In genomic region chr7:142248-142955, GRCh38 we compare ENCODE assay signal across 11 cellular contexts. TPM values are rescaled to one million over a fixed set of nuclear protein-coding genes. Genes with fewer than 3 reads are reported as not detected.
A peak's percentile ranks its signal among the peaks of the same experiment; 100 is the strongest.
DNase-seq lines count a peak whose midpoint lies in the region; ATAC-seq and TF ChIP-seq lines count a peak whose summit lies in the region.
"Had no signal": no experiment of that assay in that cellular context is flagged by ENCODE, and none has a peak within 500 bp of the region (broad histone marks: within the 10 kb centered on the region; RNA-seq: fewer than 3 reads in every experiment).

No MANE protein-coding gene starts in this region.

- peak overlapping the region; percentile 38; the same call in 1 of the 2 replicates for H3K27ac Mint-ChIP-seq in WTC11
- H3K27ac Mint-ChIP-seq: activated T-cell treated with anti-CD3 and anti-CD28 coated beads, Interleukin-2, amount 50 U/mL, for 72 hours had no signal

- H3K4me3 Mint-ChIP-seq in WTC11 = no peak overlapping the region
- H3K4me3 Mint-ChIP-seq: activated T-cell treated with anti-CD3 and anti-CD28 coated beads, Interleukin-2, amount 50 U/mL, for 72 hours had no signal

- intact Hi-C loops in left ventricle myocardium superior (cut with micrococcal nuclease) = no loop called here
- intact Hi-C loops in posterior vena cava (cut with DNase I) = no loop called here

- POLR2A ChIA-PET in WTC11 (lab: Charles Lee) = interaction anchor here (0.5 kb wide), 1 partner anchor 59 kb away, joined by 3 read pairs; no protein-coding TSS in a partner anchor

- H3K27me3 Mint-ChIP-seq in WTC11 (ENCODE audit: low read depth) = no peaks in the 10 kb centered on the region

- H3K9me3 Mint-ChIP-seq in WTC11 = no peaks in the 10 kb centered on the region

- no peak for TF ChIP-seq CTCF in WTC11 (IDR thresholded peaks at IDR 0.05)

- H3K4me1 Mint-ChIP-seq in WTC11 = peaks cover 17% of the 10 kb centered on the region

- peaks cover 20% of the 10 kb centered on the region for H3K36me3 Mint-ChIP-seq in WTC11

- CTCF ChIA-PET in WTC11 (lab: Charles Lee) = no interaction called here

- ATAC-seq in WTC11 (no peak), left ventricle myocardium superior (peak; percentile 98), GM19395 (IDR thresholded peaks at IDR 0.05; ENCODE audit: unreplicated experiment) (no peak)
- ATAC-seq: activated T-cell treated with anti-CD3 and anti-CD28 coated beads, Interleukin-2, amount 50 U/mL, for 72 hours had no signal

- peak; percentile 14 for DNase-seq in D341Med (ENCODE audit: low spot score)
- DNase-seq in WTC11 (ENCODE audit: low spot score) = no peak
- DNase-seq in left ventricle myocardium superior = peak; percentile 94
- peak; percentile 86 for DNase-seq in posterior vena cava (ENCODE audit: low spot score)
- no peak for DNase-seq in T-helper 1 cell
- DNase-seq in NCI-H146 (lab: John Stamatoyannopoulos, UW) = no peak
- DNase-seq in NCI-H2196 treated with DMSO at 0.1 percent for 48 hours (lab: John Stamatoyannopoulos, UW; ENCODE audit: unreplicated experiment) = no peak
- DNase-seq: activated CD4-positive, CD25-positive, alpha-beta regulatory T cell treated with anti-CD3 and anti-CD28 coated beads, Interleukin-2, amount 50 U/mL, for 72 hours; activated T-cell treated with anti-CD3 and anti-CD28 coated beads, Interleukin-2, amount 50 U/mL, for 72 hours; NCI-H69 had no signal

TF ChIP-seq in WTC11, 78 proteins besides CTCF, POLR2A, EP300 and RAD21 (continues in another document):
- TF ChIP-seq AFF4 (CRISPR knock-in tag; IDR thresholded peaks at IDR 0.05; ENCODE audit: borderline replicate concordance) = no peak
- TF ChIP-seq ZNF512 (CRISPR knock-in tag; IDR thresholded peaks at IDR 0.05; ENCODE audit: borderline replicate concordance) = no peak
- no peak for TF ChIP-seq NFYB (CRISPR knock-in tag; conservative IDR thresholded peaks at IDR 0.05; ENCODE audit: low read depth)
- no peak for TF ChIP-seq RORB (CRISPR knock-in tag; IDR thresholded peaks at IDR 0.05)
- no peak for TF ChIP-seq ESRRA (CRISPR knock-in tag; IDR thresholded peaks at IDR 0.05; ENCODE audit: borderline replicate concordance)
- no peak for TF ChIP-seq ARID4B (CRISPR knock-in tag; IDR thresholded peaks at IDR 0.05; ENCODE audit: borderline replicate concordance)
- no peak for TF ChIP-seq HMGXB4 (CRISPR knock-in tag; IDR thresholded peaks at IDR 0.05)
- TF ChIP-seq STAT6 (CRISPR knock-in tag; conservative IDR thresholded peaks at IDR 0.05; ENCODE audit: low read depth) = no peak
- no peak for TF ChIP-seq TCF7 (CRISPR knock-in tag; IDR thresholded peaks at IDR 0.05; ENCODE audit: low read depth)
- TF ChIP-seq KAT7 (CRISPR knock-in tag; IDR thresholded peaks at IDR 0.05; ENCODE audit: borderline replicate concordance) = no peak

RNA-seq across cellular contexts. Expression of gene FAM20C, which starts 50.0 kb away (rescaled TPM):
- total RNA-seq in WTC11 (2021) = 48.0 to 64.9 TPM (median 49.1 TPM) in 3 replicates
- total RNA-seq in left ventricle myocardium superior = 23.8 TPM
- total RNA-seq in posterior vena cava = 10 to 100 TPM; 56.6 to 74.3 TPM

Comparison
In these comparisons a context has a peak if more than half of its experiments do, and no peak if none do; other contexts are left out.
1. DNase-seq: peak in D341Med (single experiment), left ventricle myocardium superior (single experiment) and posterior vena cava (single experiment); none in WTC11 (single experiment), T-helper 1 cell (0 of 5), NCI-H146 (single experiment) and NCI-H2196 treated with DMSO at 0.1 percent for 48 hours (single experiment).